ENCODE assay signal across 8 cellular contexts in genomic region chr9:9790216-9790872, GRCh38.
A peak's percentile ranks its signal among the peaks of the same experiment; 100 is the strongest.
DNase-seq lines count a peak whose midpoint lies in the region; ATAC-seq, FAIRE-seq and TF ChIP-seq lines count a peak whose summit lies in the region.

No MANE protein-coding gene starts in this region.

- WGBS in A549 (ENCODE audit: missing lambda C conversion rate): 0% methylated on average over 1 of the region's 1 CpG

- no peak for TF ChIP-seq POLR2A in A549 (IDR thresholded peaks at IDR 0.05; ENCODE audit: low read length)

- CTCF ChIA-PET in A549 (lab: Yijun Ruan, JAX): interaction anchor here (0.8 to 1.2 kb wide), 3 partner anchors 15 to 1486 kb away, joined by 3 to 5 read pairs (median 3); no protein-coding TSS in a partner anchor

- no peaks in the 10 kb centered on the region for H3K36me3 ChIP-seq in kidney epithelial cell (ENCODE audit: control insufficient read depth, insufficient read depth, low read length)

- H3K9me3 ChIP-seq in A549: no peaks in the 10 kb centered on the region

- H3K27ac ChIP-seq in A549: no peak overlapping the region

- H3K4me3 ChIP-seq in A549: no peak overlapping the region
- no peak overlapping the region for H3K4me3 ChIP-seq in kidney epithelial cell (ENCODE audit: low read depth, low read length)

- FAIRE-seq in A549 (lab: Jason Lieb, UNC) (no peak), urothelium cell line (lab: Jason Lieb, UNC) (no peak)

- no peaks in the 10 kb centered on the region for H3K4me1 ChIP-seq in A549

- POLR2A ChIA-PET in A549 (lab: Yijun Ruan, JAX): no interaction called here

- no peaks in the 10 kb centered on the region for H3K27me3 ChIP-seq in kidney epithelial cell (ENCODE audit: control insufficient read depth, insufficient read depth, low read length)

- peak; percentile 49 to 57; a peak in 4 of 5 replicates for TF ChIP-seq RAD21 in A549 (conservative IDR thresholded peaks at IDR 0.05 in 1 of 2, IDR thresholded peaks at IDR 0.05 in 1 of 2)

- TF ChIP-seq CTCF in A549 (IDR thresholded peaks at IDR 0.05) (peak; percentile 44; the same call in 2 of the 3 replicates), GM12874 (IDR thresholded peaks at IDR 0.05; ENCODE audit: insufficient read depth, low read depth, low read length) (peak; percentile 58), kidney epithelial cell (IDR thresholded peaks at IDR 0.05; ENCODE audit: insufficient read depth, low read length, poor library complexity, severe bottlenecking) (peak; percentile 89)

- no peak overlapping the region for H3K4me2 ChIP-seq in A549

- 0 out of 6 replicates have a peak, but pooled peaks of 1 of the 2 experiments have one; percentile 33 for ATAC-seq in A549
- peak; percentile 65 for ATAC-seq in HG02678 (IDR thresholded peaks at IDR 0.05; ENCODE audit: unreplicated experiment)

- peak in 1 of 2 experiments; percentile 37 for DNase-seq in A549 (ENCODE audit: low read depth in 1 of 2, low spot score in 1 of 2)
- peak; percentile 23 to 29 for DNase-seq in NCI-H187 (lab: John Stamatoyannopoulos, UW)
- DNase-seq in amniotic epithelial cell (ENCODE audit: low read depth): peak; percentile 10
- peak; percentile 10 for DNase-seq in kidney epithelial cell (ENCODE audit: low read depth)
- peak; percentile 9 for DNase-seq in urothelium cell line (ENCODE audit: low spot score)
- DNase-seq in GM19240 (ENCODE audit: insufficient read length, low spot score): no peak

- no peak for TF ChIP-seq EP300 in A549 (IDR thresholded peaks at IDR 0.05)

TF ChIP-seq in A549, 52 proteins besides CTCF, POLR2A, EP300 and RAD21:
- TF ChIP-seq FOSB (CRISPR knock-in tag; IDR thresholded peaks at IDR 0.05) (no peak), FOXS1 (CRISPR knock-in tag; IDR thresholded peaks at IDR 0.05) (no peak), CEBPB (IDR thresholded peaks at IDR 0.05) (no peak), BCL3 (IDR thresholded peaks at IDR 0.05) (no peak), ESRRA (IDR thresholded peaks at IDR 0.05; ENCODE audit: borderline replicate concordance, low read length) (no peak), SMC3 (IDR thresholded peaks at IDR 0.05) (peak; percentile 27; the same call in 1 of the 3 replicates)
